ENCODE assay signal across 16 cellular contexts in the genomic region with DNA sequence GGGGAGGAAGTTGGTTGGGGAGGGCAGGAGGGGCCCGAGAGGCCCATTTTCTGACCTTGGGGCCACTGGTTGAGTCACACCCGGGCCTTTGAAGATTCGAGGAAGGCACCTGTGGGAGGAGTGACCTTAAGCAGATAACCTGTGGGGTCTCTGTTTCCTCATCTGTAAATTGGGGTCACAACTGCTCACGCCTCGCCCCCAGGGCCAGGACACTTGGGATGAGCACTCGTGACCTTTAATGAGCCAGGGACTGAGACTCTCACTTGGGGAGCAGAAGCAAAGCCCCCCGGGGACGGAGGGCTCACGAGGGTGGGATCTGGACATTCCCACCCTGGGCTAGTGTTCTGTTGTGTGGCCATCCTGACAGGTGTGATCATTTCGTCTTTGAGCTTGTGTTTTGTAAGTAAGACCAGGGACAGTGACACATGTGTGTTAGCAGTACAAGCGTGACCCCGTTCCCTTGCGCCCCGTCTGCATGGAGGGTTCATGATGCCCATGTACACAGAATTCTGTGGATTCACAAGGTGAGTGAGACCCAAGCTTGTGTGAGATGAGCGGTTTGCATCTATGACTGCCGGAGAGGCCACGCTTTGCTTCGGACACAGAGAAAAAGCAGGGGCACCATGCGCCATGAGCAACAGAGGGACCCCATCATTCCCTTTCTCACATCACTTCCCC.
"Had no signal": no experiment of that assay in that cellular context is flagged by ENCODE, and none has a peak within 500 bp of the region (broad histone marks: within the 10 kb centered on the region; RNA-seq: fewer than 3 reads in every experiment).

No MANE protein-coding gene starts in this region.

- H3K4me3 ChIP-seq: coronary artery, hepatocyte, mucosa of descending colon, neural progenitor cell, ovary, prostate gland, right lobe of liver, tibial artery, upper lobe of right lung had no signal

- H3K9ac ChIP-seq: neural progenitor cell had no signal

- H3K36me3 Mint-ChIP-seq: naive thymus-derived CD8-positive, alpha-beta T cell; neural progenitor cell had no signal

- H3K4me3 Mint-ChIP-seq: naive thymus-derived CD8-positive, alpha-beta T cell; neural progenitor cell had no signal

- H3K4me1 ChIP-seq: neural progenitor cell, right lobe of liver, tibial artery, upper lobe of right lung had no signal

- H3K9me3 Mint-ChIP-seq: neural progenitor cell had no signal

- DNase-seq: central memory CD4-positive, alpha-beta T cell; effector CD4-positive, alpha-beta T cell; foreskin melanocyte; mucosa of descending colon; naive thymus-derived CD8-positive, alpha-beta T cell; nucleus accumbens; ovary; retina; stimulated activated naive CD4-positive, alpha-beta T cell; tibial artery had no signal

- H3K27ac ChIP-seq: coronary artery, hepatocyte, neural progenitor cell, ovary, prostate gland, right lobe of liver, tibial artery, upper lobe of right lung had no signal

- H3K36me3 ChIP-seq: neural progenitor cell, ovary, prostate gland, right lobe of liver, tibial artery, upper lobe of right lung had no signal

- H3K27me3 ChIP-seq: hepatocyte, neural progenitor cell, ovary, right lobe of liver, tibial artery, upper lobe of right lung had no signal

- H3K27ac Mint-ChIP-seq: naive thymus-derived CD8-positive, alpha-beta T cell; neural progenitor cell had no signal

- H3K9me3 ChIP-seq: mucosa of descending colon, ovary, prostate gland, right lobe of liver, tibial artery, upper lobe of right lung had no signal

- H3K4me1 Mint-ChIP-seq: naive thymus-derived CD8-positive, alpha-beta T cell had no signal

- ATAC-seq: mucosa of descending colon; naive thymus-derived CD8-positive, alpha-beta T cell; right lobe of liver had no signal
